In genomic region chr19:19033426-19034203, GRCh38 we compare ENCODE assay signal across 1 cellular context.
TF ChIP-seq lines count a peak whose summit lies in the region.

ARMC6 (plus strand) TSS chr19:19033603; CDS start chr19:19034210, 607 bp downstream.
SUGP2 (minus strand) TSS chr19:19033517; CDS start chr19:19031071, 2,446 bp downstream.

TF ChIP-seq in WTC11, 78 proteins besides CTCF, POLR2A, EP300 and RAD21 (continued from another document and continues in another):
- TF ChIP-seq USF1 (CRISPR knock-in tag; IDR thresholded peaks at IDR 0.05) (peak; percentile 72; the same call in 1 of the 2 replicates), NFE2L1 (CRISPR knock-in tag; IDR thresholded peaks at IDR 0.05) (0 out of 2 replicates have a peak, but pooled peaks have one; percentile 58), ZNF416 (CRISPR knock-in tag; IDR thresholded peaks at IDR 0.05) (no peak), ATF6 (CRISPR knock-in tag; IDR thresholded peaks at IDR 0.05) (no peak), ZNF138 (CRISPR knock-in tag; conservative IDR thresholded peaks at IDR 0.05) (no peak), HMGA2 (CRISPR knock-in tag; IDR thresholded peaks at IDR 0.05) (0 out of 2 replicates have a peak, but pooled peaks have one; percentile 5), ZNF396 (CRISPR knock-in tag; IDR thresholded peaks at IDR 0.05; ENCODE audit: borderline replicate concordance) (no peak), E2F5 (CRISPR knock-in tag; IDR thresholded peaks at IDR 0.05) (peak; percentile 86), TCF7 (CRISPR knock-in tag; IDR thresholded peaks at IDR 0.05; ENCODE audit: low read depth) (no peak), SMAD4 (CRISPR knock-in tag; IDR thresholded peaks at IDR 0.05) (no peak), FOXP1 (CRISPR knock-in tag; IDR thresholded peaks at IDR 0.05; ENCODE audit: borderline replicate concordance) (peak; percentile 57; the same call in 1 of the 2 replicates), ZNF317 (CRISPR knock-in tag; IDR thresholded peaks at IDR 0.05; ENCODE audit: borderline replicate concordance, low read depth) (0 out of 2 replicates have a peak, but pooled peaks have one; percentile 11), ARID4B (CRISPR knock-in tag; IDR thresholded peaks at IDR 0.05; ENCODE audit: borderline replicate concordance) (peak; percentile 89; the same call in 1 of the 2 replicates), PREB (CRISPR knock-in tag; IDR thresholded peaks at IDR 0.05; ENCODE audit: borderline replicate concordance) (0 out of 2 replicates have a peak, but pooled peaks have one; percentile 67), FOXK1 (CRISPR knock-in tag; IDR thresholded peaks at IDR 0.05) (peak; percentile 56), ELF4 (CRISPR knock-in tag; IDR thresholded peaks at IDR 0.05; ENCODE audit: low read depth) (0 out of 2 replicates have a peak, but pooled peaks have one; percentile 59), AFF4 (CRISPR knock-in tag; IDR thresholded peaks at IDR 0.05; ENCODE audit: borderline replicate concordance) (no peak), SP1 (CRISPR knock-in tag; conservative IDR thresholded peaks at IDR 0.05) (peak; percentile 67), ZNF232 (CRISPR knock-in tag; IDR thresholded peaks at IDR 0.05) (no peak; the same call in 1 of the 2 replicates), AR (CRISPR knock-in tag; IDR thresholded peaks at IDR 0.05) (no peak), MAX (CRISPR knock-in tag; IDR thresholded peaks at IDR 0.05) (peak; percentile 98), ZNF671 (CRISPR knock-in tag; IDR thresholded peaks at IDR 0.05) (no peak), ZMAT4 (CRISPR knock-in tag; IDR thresholded peaks at IDR 0.05) (no peak), E2F4 (CRISPR knock-in tag; IDR thresholded peaks at IDR 0.05; ENCODE audit: borderline replicate concordance, low read depth) (no peak), ETV6 (CRISPR knock-in tag; IDR thresholded peaks at IDR 0.05) (peak; percentile 85), ZNF263 (CRISPR knock-in tag; IDR thresholded peaks at IDR 0.05; ENCODE audit: low read depth) (0 out of 2 replicates have a peak, but pooled peaks have one; percentile 35), CREB1 (CRISPR knock-in tag; IDR thresholded peaks at IDR 0.05) (no peak), JAZF1 (CRISPR knock-in tag; IDR thresholded peaks at IDR 0.05) (no peak), TEAD1 (CRISPR knock-in tag; IDR thresholded peaks at IDR 0.05) (peak; percentile 61), KAT7 (CRISPR knock-in tag; IDR thresholded peaks at IDR 0.05; ENCODE audit: borderline replicate concordance) (no peak; the same call in 1 of the 2 replicates), SMAD3 (CRISPR knock-in tag; IDR thresholded peaks at IDR 0.05; ENCODE audit: borderline replicate concordance) (peak; percentile 69; the same call in 1 of the 2 replicates), CREM (CRISPR knock-in tag; IDR thresholded peaks at IDR 0.05) (0 out of 2 replicates have a peak, but pooled peaks have one; percentile 34), IRF1 (CRISPR knock-in tag; IDR thresholded peaks at IDR 0.05) (peak; percentile 81; the same call in 1 of the 2 replicates), GABPB1 (CRISPR knock-in tag; IDR thresholded peaks at IDR 0.05) (peak; percentile 82), MLX (CRISPR knock-in tag; IDR thresholded peaks at IDR 0.05) (peak; percentile 74; the same call in 1 of the 2 replicates), ESRRA (CRISPR knock-in tag; IDR thresholded peaks at IDR 0.05; ENCODE audit: borderline replicate concordance) (no peak), ZBTB21 (CRISPR knock-in tag; IDR thresholded peaks at IDR 0.05; ENCODE audit: borderline replicate concordance) (0 out of 2 replicates have a peak, but pooled peaks have one; percentile 56), OVOL2 (CRISPR knock-in tag; IDR thresholded peaks at IDR 0.05; ENCODE audit: borderline replicate concordance) (no peak)
